In the genomic region with DNA sequence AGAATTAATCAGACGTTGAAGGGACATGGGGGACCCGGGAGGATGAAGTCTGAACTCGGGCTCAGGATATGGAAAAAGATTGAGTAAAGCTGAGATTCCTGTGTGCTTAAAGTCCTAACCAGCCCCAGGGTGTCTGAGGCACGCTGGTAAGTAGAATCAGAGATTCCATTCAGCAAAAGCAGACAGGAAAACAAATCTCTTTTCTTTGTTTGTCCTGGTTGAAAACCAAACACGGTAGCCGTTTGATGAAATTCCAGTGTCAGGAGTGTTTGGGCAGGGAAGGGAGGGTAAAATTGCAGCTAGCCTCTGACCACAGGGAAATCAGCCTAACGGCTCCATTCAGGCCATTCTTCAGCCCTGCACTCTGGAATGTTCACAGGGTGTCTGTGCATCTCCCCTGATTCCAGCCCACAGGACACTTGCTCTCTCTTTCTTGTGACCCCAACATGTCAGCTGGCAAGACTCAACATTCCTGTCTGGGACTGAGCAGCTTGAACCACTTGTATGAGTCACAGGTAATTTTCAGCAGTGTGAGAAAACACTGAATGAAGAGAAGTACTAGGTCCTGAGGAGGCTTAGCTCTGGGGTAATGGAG, we compare ENCODE assay signal across 8 cellular contexts. TPM values are rescaled to one million over a fixed set of nuclear protein-coding genes. Genes with fewer than 3 reads are reported as not detected.
DNase-seq lines count a peak whose midpoint lies in the region; ATAC-seq and TF ChIP-seq lines count a peak whose summit lies in the region.

No MANE protein-coding gene starts in this region.

- no peak overlapping the region for H3K4me3 ChIP-seq in SJSA1
- no peak overlapping the region for H3K4me3 ChIP-seq in fibroblast of pulmonary artery (replicated peaks; ENCODE audit: low read depth, low read length)
- no peak overlapping the region for H3K4me3 ChIP-seq in prostate gland

- peak overlapping the region; percentile 69 for H3K27ac ChIP-seq in SJSA1
- peak overlapping the region; percentile 41 to 57 for H3K27ac ChIP-seq in prostate gland

- TF ChIP-seq CTCF in fibroblast of pulmonary artery (IDR thresholded peaks at IDR 0.05; ENCODE audit: low read length, missing control alignments) (no peak), prostate gland (IDR thresholded peaks at IDR 0.05) (no peak), GM10266 (IDR thresholded peaks at IDR 0.05; ENCODE audit: control insufficient read depth, insufficient read depth, low read depth, missing control alignments) (no peak)

- H3K27me3 ChIP-seq in SJSA1 (replicated peaks) (no peaks in the 10 kb centered on the region), prostate gland (replicated peaks; ENCODE audit: insufficient read depth) (no peaks in the 10 kb centered on the region)

- ATAC-seq in GM21526 (IDR thresholded peaks at IDR 0.05; ENCODE audit: low FRiP score, unreplicated experiment) = no peak

- H3K4me1 ChIP-seq in SJSA1 (replicated peaks) = peaks cover 33% of the 10 kb centered on the region
- H3K4me1 ChIP-seq in prostate gland (replicated peaks) = peaks cover 7% of the 10 kb centered on the region

- WGBS in prostate gland = 6% methylated on average over 7 of the region's 7 CpGs

- peak; percentile 49 for DNase-seq in SIG-M5 treated with dmso at 0.1 percent for 504 hours (lab: John Stamatoyannopoulos, UW; ENCODE audit: unreplicated experiment)
- DNase-seq in SIG-M5 (lab: John Stamatoyannopoulos, UW) = no peak
- peak; percentile 89 to 92 for DNase-seq in SJSA1 (ENCODE audit: low read depth in 1 of 2, low spot score in 2 of 2)
- peak; percentile 82 for DNase-seq in fibroblast of pulmonary artery (ENCODE audit: low read depth)
- DNase-seq in prostate gland (ENCODE audit: low spot score) = peak; percentile 30
- DNase-seq in GM10266 (ENCODE audit: extremely low spot score) = no peak
- no peak for DNase-seq in activated T-cell treated with anti-CD3 and anti-CD28 coated beads, Interleukin-2, amount 50 U/mL, for 1 hour

- no peaks in the 10 kb centered on the region for H3K9me3 ChIP-seq in SJSA1 (replicated peaks)
- no peaks in the 10 kb centered on the region for H3K9me3 ChIP-seq in prostate gland

- H3K36me3 ChIP-seq in SJSA1 (no peaks in the 10 kb centered on the region), prostate gland (no peaks in the 10 kb centered on the region)

- intact Hi-C loops in prostate gland (cut with DNase I) = no loop called here

- no peak for TF ChIP-seq POLR2A in prostate gland (IDR thresholded peaks at IDR 0.05)

RNA-seq across cellular contexts. Expression of a gene that starts 31.0 kb away (rescaled TPM):
- total RNA-seq in SJSA1 (2014; rRNA removed; shearing (Covaris generic)) = not detected in 2 replicates
- total RNA-seq in prostate gland = 10 to 100 TPM in 1 of 2 donors, 1 to 10 TPM in 1; 1.1 to 17.3 TPM

Comparison
In these comparisons a context has a peak if more than half of its experiments do, and no peak if none do; other contexts are left out.
1. DNase-seq: peak in SIG-M5 treated with dmso at 0.1 percent for 504 hours (single experiment), SJSA1 (2 of 2), fibroblast of pulmonary artery (single experiment) and prostate gland (single experiment); none in SIG-M5 (single experiment), GM10266 (single experiment) and activated T-cell treated with anti-CD3 and anti-CD28 coated beads, Interleukin-2, amount 50 U/mL, for 1 hour (single experiment).